9 cellular contexts compared by ENCODE assay signal in the genomic region with DNA sequence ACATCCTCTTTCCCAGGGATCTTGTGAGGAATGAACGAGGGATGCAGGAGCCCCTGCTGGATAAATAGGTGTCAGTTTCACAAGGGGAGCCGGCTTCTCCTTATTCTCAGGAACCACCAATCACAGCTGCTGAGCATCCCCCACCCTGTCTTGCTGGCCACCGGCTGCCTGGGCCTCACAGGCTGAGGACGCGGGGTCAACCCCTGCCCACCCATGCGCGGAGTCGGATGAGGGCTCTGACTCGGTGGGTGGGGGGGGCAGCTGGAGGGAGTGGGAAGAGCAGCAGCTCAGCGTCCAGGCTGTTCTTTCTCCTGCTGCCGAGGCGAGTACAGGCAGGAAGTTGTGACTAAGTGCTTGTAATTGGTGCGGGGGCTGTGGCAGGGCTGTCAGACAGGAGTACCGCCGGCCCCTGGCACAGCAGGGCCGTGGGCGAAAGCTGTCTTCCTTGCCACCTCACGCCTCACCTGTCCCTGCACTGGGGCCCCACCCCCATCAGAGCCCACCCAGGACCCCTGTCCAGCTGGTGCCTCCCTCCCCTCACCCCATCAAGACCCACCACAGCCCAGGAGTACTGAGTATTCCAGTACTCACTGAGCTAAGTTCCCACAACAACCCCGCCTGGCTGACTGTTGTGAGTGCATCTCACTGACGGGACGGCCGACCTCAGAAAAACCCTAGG. TPM values are rescaled to one million over a fixed set of nuclear protein-coding genes. Genes with fewer than 3 reads are reported as not detected.
DNase-seq lines count a peak whose midpoint lies in the region; ATAC-seq, FAIRE-seq and TF ChIP-seq lines count a peak whose summit lies in the region.
"Had no signal": no experiment of that assay in that cellular context is flagged by ENCODE, and none has a peak within 500 bp of the region (broad histone marks: within the 10 kb centered on the region; RNA-seq: fewer than 3 reads in every experiment).

No MANE protein-coding gene starts in this region.

- H3K9me3 ChIP-seq in A549 (no peaks in the 10 kb centered on the region), transverse colon (no peaks in the 10 kb centered on the region)

- no peaks in the 10 kb centered on the region for H3K36me3 Mint-ChIP-seq in activated naive CD8-positive, alpha-beta T cell treated with anti-CD3 and anti-CD28 coated beads for 36 hours

- H3K27ac Mint-ChIP-seq in activated naive CD8-positive, alpha-beta T cell treated with anti-CD3 and anti-CD28 coated beads for 36 hours: no peak overlapping the region

- no peak for TF ChIP-seq EP300 in A549 (IDR thresholded peaks at IDR 0.05)
- TF ChIP-seq EP300 in transverse colon (IDR thresholded peaks at IDR 0.05; ENCODE audit: low read depth): no peak

- no peaks in the 10 kb centered on the region for H3K36me3 ChIP-seq in transverse colon

- H3K9me3 Mint-ChIP-seq in activated naive CD8-positive, alpha-beta T cell treated with anti-CD3 and anti-CD28 coated beads for 36 hours: no peaks in the 10 kb centered on the region

- no peaks in the 10 kb centered on the region for H3K27me3 Mint-ChIP-seq in activated naive CD8-positive, alpha-beta T cell treated with anti-CD3 and anti-CD28 coated beads for 36 hours

- DNase-seq in A549 (ENCODE audit: low read depth in 1 of 2, low spot score in 1 of 2) (peak; percentile 55 to 56), H54 (ENCODE audit: insufficient read length, low spot score) (peak; percentile 93), SW 1271 (lab: John Stamatoyannopoulos, UW) (peak; percentile 53 to 75), islet precursor cell (peak; percentile 95), transverse colon (no peak)
- DNase-seq in activated naive CD8-positive, alpha-beta T cell treated with anti-CD3 and anti-CD28 coated beads for 36 hours: peak; percentile 72
- peak; percentile 40 to 71 (median 58) for DNase-seq in stimulated activated CD4-positive, alpha-beta T cell treated with anti-CD3 and anti-CD28 coated beads, TNF-alpha, amount 100 ng/mL, for 24 hours (ENCODE audit: low read depth in 3 of 3)

- peak; percentile 65 to 71 for ATAC-seq in A549
- ATAC-seq in GM18505 (IDR thresholded peaks at IDR 0.05; ENCODE audit: unreplicated experiment): no peak

- no peak for FAIRE-seq in A549 (lab: Jason Lieb, UNC)
- no peak for FAIRE-seq in H54 (lab: Jason Lieb, UNC)
- FAIRE-seq: GM18507 had no signal

- in situ Hi-C loops in transverse colon (cut with MboI; ENCODE audit: low pct_ligation_motif_present in 1 of 4, low pct_unique_long_range_greater_than_20kb in 1 of 4, low sequenced_read_pairs in 3 of 4): no loop called here

- H3K4me3 Mint-ChIP-seq in activated naive CD8-positive, alpha-beta T cell treated with anti-CD3 and anti-CD28 coated beads for 36 hours: no peak overlapping the region

- H3K27ac ChIP-seq in A549 (peak overlapping the region; percentile 23 to 76; a peak in 4 of 6 replicates), transverse colon (no peak overlapping the region)

- TF ChIP-seq CTCF in A549 (IDR thresholded peaks at IDR 0.05): no peak
- no peak for TF ChIP-seq CTCF in transverse colon (IDR thresholded peaks at IDR 0.05)

- peak overlapping the region; percentile 54 for H3K4me2 ChIP-seq in A549

- H3K4me1 ChIP-seq in A549 (peaks cover 30% of the 10 kb centered on the region), transverse colon (no peaks in the 10 kb centered on the region)

- no peak for TF ChIP-seq RAD21 in A549 (conservative IDR thresholded peaks at IDR 0.05 in 1 of 2, IDR thresholded peaks at IDR 0.05 in 1 of 2)

- peaks cover 46% of the 10 kb centered on the region for H3K27me3 ChIP-seq in transverse colon

- peaks cover 8% of the 10 kb centered on the region for H3K4me1 Mint-ChIP-seq in activated naive CD8-positive, alpha-beta T cell treated with anti-CD3 and anti-CD28 coated beads for 36 hours

- no peak overlapping the region for H3K4me3 ChIP-seq in A549
- no peak overlapping the region for H3K4me3 ChIP-seq in transverse colon

- TF ChIP-seq POLR2A in A549 (IDR thresholded peaks at IDR 0.05; ENCODE audit: low read length) (no peak), H54 (IDR thresholded peaks at IDR 0.05; ENCODE audit: low read depth, low read length) (no peak), transverse colon (IDR thresholded peaks at IDR 0.05) (no peak), GM18505 (IDR thresholded peaks at IDR 0.05; ENCODE audit: borderline replicate concordance, extremely low read depth, insufficient read depth, insufficient read length) (no peak)

- CTCF ChIA-PET in A549 (lab: Yijun Ruan, JAX): interaction anchor here (0.8 to 4.2 kb wide), 11 partner anchors 12 to 259 kb away, joined by 3 to 49 read pairs (median 3); partner anchors contain the start of genes CPNE7 and DPEP1

- WGBS in A549 (ENCODE audit: missing lambda C conversion rate): 14% methylated on average over 16 of the region's 22 CpGs
- 11% methylated on average over 18 of the region's 22 CpGs; no CpG with 5 or more reads in 1 of the 2 donors for WGBS in transverse colon (ENCODE audit: low coverage in 1 of 2), 2 donors

- intact Hi-C loops in transverse colon (cut with DNase I; ENCODE audit: low total_unique reads): no loop called here

- POLR2A ChIA-PET in A549 (lab: Yijun Ruan, JAX): interaction anchor here (1.5 kb wide), 1 partner anchor 31 kb away, joined by 6 read pairs; no protein-coding TSS in a partner anchor

TF ChIP-seq in A549, 52 proteins besides CTCF, POLR2A, EP300 and RAD21:
- TF ChIP-seq HEYL (CRISPR knock-in tag; IDR thresholded peaks at IDR 0.05): no peak
- TF ChIP-seq CHD2 (IDR thresholded peaks at IDR 0.05; ENCODE audit: low read length, partially characterized antibody): no peak
- TF ChIP-seq KDM1A (IDR thresholded peaks at IDR 0.05; ENCODE audit: low read depth): no peak
- TF ChIP-seq MYC (IDR thresholded peaks at IDR 0.05; ENCODE audit: borderline replicate concordance, low read length): no peak
- no peak for TF ChIP-seq USF2 (IDR thresholded peaks at IDR 0.05)
- no peak for TF ChIP-seq TP53 (CRISPR knock-in tag; IDR thresholded peaks at IDR 0.05)
- no peak for TF ChIP-seq POLR2AphosphoS2 (conservative IDR thresholded peaks at IDR 0.05; ENCODE audit: low read length)
- TF ChIP-seq NPAS2 (CRISPR knock-in tag; IDR thresholded peaks at IDR 0.05; ENCODE audit: borderline replicate concordance): no peak
- no peak for TF ChIP-seq FOSB (CRISPR knock-in tag; IDR thresholded peaks at IDR 0.05)
- TF ChIP-seq NFE2L2 (conservative IDR thresholded peaks at IDR 0.05; ENCODE audit: low read length): no peak

RNA-seq across cellular contexts. Expression of gene DPEP1, which starts 11.0 kb away (rescaled TPM):
- polyA plus RNA-seq in A549 (2011; rRNA removed) (1.5 and 2.6 TPM in 2 replicates), A549 (2017; fragmentation: RNase III; extraction: RNeasy Plus Mini Kit Qiagen cat#74134 plus additional on column Dnase treatment) (0.97 to 1.3 TPM (median 1.1 TPM) in 3 replicates)
- 1.8 and 2.2 TPM in 2 replicates for polyA plus RNA-seq in A549 (2012; cell fraction: cytosol; rRNA removed)
- 4.1 and 4.5 TPM in 2 replicates for polyA plus RNA-seq in A549 (2012; cell fraction: nucleus; rRNA removed)
- polyA minus RNA-seq in A549 (2011; rRNA and poly(A)+ RNA removed): 2.8 and 4.6 TPM in 2 replicates
- under 1 TPM in 1 of 2 experiments, not detected in 1; 0.16 TPM for total RNA-seq in activated naive CD8-positive, alpha-beta T cell treated with anti-CD3 and anti-CD28 coated beads for 36 hours
- 1 to 10 TPM in 3 of 4 donors, not detected in 1; 1.3 to 4.0 (median 1.4) TPM for total RNA-seq in transverse colon

RNA-seq across cellular contexts. Expression of gene CPNE7, which starts 26.9 kb away (rescaled TPM):
- polyA plus RNA-seq in A549 (2011; rRNA removed) (22.8 and 25.8 TPM in 2 replicates), A549 (2017; fragmentation: RNase III; extraction: RNeasy Plus Mini Kit Qiagen cat#74134 plus additional on column Dnase treatment) (42.8 to 55.2 TPM (median 45.2 TPM) in 3 replicates)
- 83.9 and 89.9 TPM in 2 replicates for polyA plus RNA-seq in A549 (2012; cell fraction: cytosol; rRNA removed)
- 1,068 and 1,537 TPM in 2 replicates for polyA plus RNA-seq in A549 (2012; cell fraction: nucleus; rRNA removed)
- 10.0 and 10.4 TPM in 2 replicates for polyA minus RNA-seq in A549 (2011; rRNA and poly(A)+ RNA removed)
- total RNA-seq in activated naive CD8-positive, alpha-beta T cell treated with anti-CD3 and anti-CD28 coated beads for 36 hours: 1 to 10 TPM; 5.7 to 6.0 TPM
- 1 to 10 TPM in 1 of 4 donors, under 1 TPM in 2, not detected in 1; 0.41 to 5.0 (median 0.79) TPM for total RNA-seq in transverse colon

RNA-seq across cellular contexts. Expression of gene RPL13, which starts 41.9 kb away (rescaled TPM):
- polyA plus RNA-seq in A549 (2011; rRNA removed) (2,291 and 2,911 TPM in 2 replicates), A549 (2017; fragmentation: RNase III; extraction: RNeasy Plus Mini Kit Qiagen cat#74134 plus additional on column Dnase treatment) (2,979 to 3,246 TPM (median 3,044 TPM) in 3 replicates)
- polyA plus RNA-seq in A549 (2012; cell fraction: cytosol; rRNA removed): 5,546 and 6,996 TPM in 2 replicates
- polyA plus RNA-seq in A549 (2012; cell fraction: nucleus; rRNA removed): 3,523 and 4,870 TPM in 2 replicates
- polyA minus RNA-seq in A549 (2011; rRNA and poly(A)+ RNA removed): 1,187 and 1,226 TPM in 2 replicates
- total RNA-seq in activated naive CD8-positive, alpha-beta T cell treated with anti-CD3 and anti-CD28 coated beads for 36 hours: 1,000 to 10,000 TPM; 2,814 to 2,845 TPM
- total RNA-seq in transverse colon: 1,000 to 10,000 TPM; 3,190 to 3,814 (median 3,321) TPM

RNA-seq across cellular contexts. Expression of gene CHMP1A, which starts 55.1 kb away (rescaled TPM):
- polyA plus RNA-seq in A549 (2011; rRNA removed) (36.4 and 40.1 TPM in 2 replicates), A549 (2017; fragmentation: RNase III; extraction: RNeasy Plus Mini Kit Qiagen cat#74134 plus additional on column Dnase treatment) (91.7 to 99.0 TPM (median 95.4 TPM) in 3 replicates)
- 101 and 105 TPM in 2 replicates for polyA plus RNA-seq in A549 (2012; cell fraction: cytosol; rRNA removed)
- polyA plus RNA-seq in A549 (2012; cell fraction: nucleus; rRNA removed): 151 and 200 TPM in 2 replicates
- 47.5 and 53.6 TPM in 2 replicates for polyA minus RNA-seq in A549 (2011; rRNA and poly(A)+ RNA removed)
- total RNA-seq in activated naive CD8-positive, alpha-beta T cell treated with anti-CD3 and anti-CD28 coated beads for 36 hours: 10 to 100 TPM; 70.7 to 73.9 TPM
- 100 to 1,000 TPM; 131 to 184 (median 144) TPM for total RNA-seq in transverse colon

RNA-seq across cellular contexts. Expression of gene SPATA33, which starts 55.2 kb away (rescaled TPM):
- polyA plus RNA-seq in A549 (2011; rRNA removed) (5.5 and 6.1 TPM in 2 replicates), A549 (2017; fragmentation: RNase III; extraction: RNeasy Plus Mini Kit Qiagen cat#74134 plus additional on column Dnase treatment) (11.5 to 12.6 TPM (median 12.1 TPM) in 3 replicates)
- 6.2 and 7.7 TPM in 2 replicates for polyA plus RNA-seq in A549 (2012; cell fraction: cytosol; rRNA removed)
- polyA plus RNA-seq in A549 (2012; cell fraction: nucleus; rRNA removed): 11.5 and 13.2 TPM in 2 replicates
- polyA minus RNA-seq in A549 (2011; rRNA and poly(A)+ RNA removed): 3.9 and 6.2 TPM in 2 replicates
- total RNA-seq in activated naive CD8-positive, alpha-beta T cell treated with anti-CD3 and anti-CD28 coated beads for 36 hours: 10 to 100 TPM in 1 of 2 experiments, 1 to 10 TPM in 1; 7.0 to 10.2 TPM
- total RNA-seq in transverse colon: 10 to 100 TPM in 1 of 4 donors, 1 to 10 TPM in 3; 4.4 to 10.1 (median 7.4) TPM

Comparison
In these comparisons a context has a peak if more than half of its experiments do, and no peak if none do; other contexts are left out.
1. H3K27ac ChIP-seq: peak in A549 (2 of 2); none in transverse colon (0 of 4).